ENCODE assay signal across 8 cellular contexts in genomic region chr7:148940702-148941597, GRCh38. TPM values are rescaled to one million over a fixed set of nuclear protein-coding genes. Genes with fewer than 3 reads are reported as not detected.
DNase-seq lines count a peak whose midpoint lies in the region; ATAC-seq, FAIRE-seq and TF ChIP-seq lines count a peak whose summit lies in the region.

No MANE protein-coding gene starts in this region.

- no peaks in the 10 kb centered on the region for H3K27me3 Mint-ChIP-seq in T-helper 2 cell treated with Interferon-gamma antibody and Interleukin-4, amounts not matched to agents 5 μg/mL and 100 μg/mL, for 36 hours (ENCODE audit: low read depth)
- H3K27me3 Mint-ChIP-seq in astrocyte (ENCODE audit: low read depth, unreplicated experiment), result no peaks in the 10 kb centered on the region

- peaks cover 16% of the 10 kb centered on the region for H3K4me1 Mint-ChIP-seq in T-helper 2 cell treated with Interferon-gamma antibody and Interleukin-4, amounts not matched to agents 5 μg/mL and 100 μg/mL, for 36 hours (ENCODE audit: low read depth)
- H3K4me1 Mint-ChIP-seq in astrocyte (ENCODE audit: low read depth, unreplicated experiment), result no peaks in the 10 kb centered on the region

- no peaks in the 10 kb centered on the region for H3K79me2 ChIP-seq in astrocyte (ENCODE audit: insufficient read depth, low read length)

- H3K4me2 ChIP-seq in astrocyte (ENCODE audit: low read length), result peak overlapping the region; percentile 86

- no peaks in the 10 kb centered on the region for H3K9me3 ChIP-seq in astrocyte (ENCODE audit: insufficient read depth, low read depth, low read length)

- H3K36me3 ChIP-seq in astrocyte (ENCODE audit: insufficient read depth, low read length), result no peaks in the 10 kb centered on the region
- H3K36me3 ChIP-seq in rectal smooth muscle tissue (ENCODE audit: control insufficient read depth, insufficient read depth, low read length), result no peaks in the 10 kb centered on the region

- peak overlapping the region; percentile 97 for H3K27ac Mint-ChIP-seq in T-helper 2 cell treated with Interferon-gamma antibody and Interleukin-4, amounts not matched to agents 5 μg/mL and 100 μg/mL, for 36 hours
- H3K27ac Mint-ChIP-seq in astrocyte (ENCODE audit: unreplicated experiment), result peak overlapping the region; percentile 91

- H3K36me3 Mint-ChIP-seq in T-helper 2 cell treated with Interferon-gamma antibody and Interleukin-4, amounts not matched to agents 5 μg/mL and 100 μg/mL, for 36 hours (ENCODE audit: low read depth), result no peaks in the 10 kb centered on the region
- no peaks in the 10 kb centered on the region for H3K36me3 Mint-ChIP-seq in astrocyte (ENCODE audit: low read depth, unreplicated experiment)

- TF ChIP-seq CTCF in astrocyte (IDR thresholded peaks at IDR 0.05; ENCODE audit: insufficient read depth, low read depth, low read length), result no peak

- peak overlapping the region; percentile 94 for H3K4me3 Mint-ChIP-seq in T-helper 2 cell treated with Interferon-gamma antibody and Interleukin-4, amounts not matched to agents 5 μg/mL and 100 μg/mL, for 36 hours
- H3K4me3 Mint-ChIP-seq in astrocyte (ENCODE audit: unreplicated experiment), result peak overlapping the region; percentile 89

- H3K27ac ChIP-seq in astrocyte (ENCODE audit: low read depth, low read length), result peak overlapping the region; percentile 83
- peak overlapping the region; percentile 85 for H3K27ac ChIP-seq in rectal smooth muscle tissue (ENCODE audit: low read depth, low read length)

- ATAC-seq in GM18499 (IDR thresholded peaks at IDR 0.05; ENCODE audit: insufficient read depth, unreplicated experiment) (peak; percentile 46), HG02870 (IDR thresholded peaks at IDR 0.05; ENCODE audit: unreplicated experiment) (peak; percentile 61)

- H3K9ac ChIP-seq in astrocyte (ENCODE audit: low read length), result peak overlapping the region; percentile 89
- peak overlapping the region; percentile 81 for H3K9ac ChIP-seq in rectal smooth muscle tissue (ENCODE audit: low read length)

- H3K27me3 ChIP-seq in astrocyte (ENCODE audit: insufficient read depth, low read length), result no peaks in the 10 kb centered on the region
- H3K27me3 ChIP-seq in rectal smooth muscle tissue (ENCODE audit: control insufficient read depth, insufficient read depth, low read length), result no peaks in the 10 kb centered on the region

- H3K4me1 ChIP-seq in astrocyte (ENCODE audit: insufficient read depth, low read length) (no peaks in the 10 kb centered on the region), rectal smooth muscle tissue (ENCODE audit: control insufficient read depth, insufficient read depth, low read length) (no peaks in the 10 kb centered on the region)

- no peak for FAIRE-seq in astrocyte (lab: Jason Lieb, UNC)

- no peaks in the 10 kb centered on the region for H3K9me3 Mint-ChIP-seq in T-helper 2 cell treated with Interferon-gamma antibody and Interleukin-4, amounts not matched to agents 5 μg/mL and 100 μg/mL, for 36 hours
- no peaks in the 10 kb centered on the region for H3K9me3 Mint-ChIP-seq in astrocyte (ENCODE audit: unreplicated experiment)

- H3K4me3 ChIP-seq in astrocyte (ENCODE audit: insufficient read depth, low read depth, low read length) (peak overlapping the region; percentile 87), rectal smooth muscle tissue (ENCODE audit: low read length) (peak overlapping the region; percentile 90)

- H2AFZ ChIP-seq in astrocyte (ENCODE audit: low read depth, low read length), result peak overlapping the region; percentile 96

- H4K20me1 ChIP-seq in astrocyte (ENCODE audit: insufficient read depth, low read length), result no peaks in the 10 kb centered on the region

- peak; percentile 47 to 95 for DNase-seq in NCI-H187 (lab: John Stamatoyannopoulos, UW)
- peak; percentile 63 for DNase-seq in T-helper 2 cell treated with Interferon-gamma antibody and Interleukin-4, amounts not matched to agents 5 μg/mL and 100 μg/mL, for 36 hours (ENCODE audit: low spot score)
- peak; percentile 82 for DNase-seq in astrocyte (ENCODE audit: low read depth)
- peak; percentile 85 for DNase-seq in hepatic stellate cell (ENCODE audit: low spot score)
- DNase-seq in cortex of kidney (lab: John Stamatoyannopoulos, UW), result no peak

RNA-seq across cellular contexts. Expression of gene EZH2, which starts 56.9 kb away (rescaled TPM):
- total RNA-seq in astrocyte, result 10.9 and 13.8 TPM in 2 replicates
